Comparison of ENCODE assay signal across 7 cellular contexts in the genomic region with DNA sequence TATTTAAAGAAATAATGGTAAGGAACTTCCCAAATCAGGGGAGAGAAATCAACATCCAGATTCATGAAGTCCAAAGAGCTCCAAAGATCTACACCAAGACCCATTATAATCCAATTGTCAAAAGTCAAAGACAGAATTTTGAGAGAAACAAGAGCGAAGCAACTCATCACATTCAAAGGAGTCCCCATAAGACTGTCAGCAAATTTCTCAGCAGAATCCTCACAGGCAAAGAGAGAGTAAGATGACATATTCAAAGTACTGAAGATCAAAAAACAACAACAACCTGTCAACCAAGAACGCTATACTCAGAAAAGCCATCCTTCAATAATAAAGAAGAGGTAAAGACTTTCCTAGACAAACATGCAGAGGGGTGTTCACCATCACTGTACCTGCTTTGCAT.
"Had no signal": no experiment of that assay in that cellular context is flagged by ENCODE, and none has a peak within 500 bp of the region (broad histone marks: within the 10 kb centered on the region; RNA-seq: fewer than 3 reads in every experiment).

No MANE protein-coding gene starts in this region.

- H3K27ac ChIP-seq: HL-60 had no signal

- H3K27ac Mint-ChIP-seq: IgD-negative memory B cell had no signal

- DNase-seq: IMR-90, KBM-7, KG1 had no signal

- H3K27me3 Mint-ChIP-seq: IgD-negative memory B cell had no signal

- H3K4me3 ChIP-seq: K562 had no signal

- ATAC-seq: HepG2, K562 had no signal
